In the genomic region with DNA sequence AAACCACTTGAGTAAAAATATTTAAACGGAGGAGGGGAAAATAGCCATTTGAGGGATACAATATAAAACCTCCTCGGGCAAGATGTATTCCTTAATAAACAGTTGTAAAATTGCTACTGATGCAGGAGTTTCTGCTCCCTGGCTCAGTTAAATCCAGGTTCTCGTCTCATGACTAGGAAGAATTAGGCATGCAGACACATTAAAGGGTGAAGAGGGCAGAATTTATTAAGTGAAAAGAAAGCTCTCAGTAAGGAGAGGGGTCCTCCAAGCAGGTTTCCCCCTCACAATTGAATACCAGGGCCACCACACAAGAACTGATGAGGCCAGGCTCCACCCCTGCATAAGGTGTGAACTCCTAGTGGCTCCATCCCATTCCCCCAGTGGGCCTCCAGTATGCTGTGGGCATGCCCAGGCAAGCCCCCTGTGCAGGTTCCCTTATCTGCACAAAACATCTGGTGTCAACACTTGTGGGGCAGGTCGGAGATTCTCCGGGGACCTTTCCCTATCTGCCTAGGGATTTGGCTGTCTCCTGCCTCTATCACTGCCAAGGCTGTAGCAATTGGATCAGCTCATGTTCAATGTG, we compare ENCODE assay signal across 27 cellular contexts.
A peak's percentile ranks its signal among the peaks of the same experiment; 100 is the strongest.
DNase-seq lines count a peak whose midpoint lies in the region; FAIRE-seq and TF ChIP-seq lines count a peak whose summit lies in the region.
"Had no signal": no experiment of that assay in that cellular context is flagged by ENCODE, and none has a peak within 500 bp of the region (broad histone marks: within the 10 kb centered on the region; RNA-seq: fewer than 3 reads in every experiment).

No MANE protein-coding gene starts in this region.

- no peaks in the 10 kb centered on the region for H3K36me3 ChIP-seq in astrocyte (ENCODE audit: insufficient read depth, low read length)
- H3K36me3 ChIP-seq: spleen, upper lobe of left lung had no signal

- no peak for TF ChIP-seq CTCF in astrocyte (IDR thresholded peaks at IDR 0.05; ENCODE audit: insufficient read depth, low read depth, low read length)
- no peak for TF ChIP-seq CTCF in nephron (IDR thresholded peaks at IDR 0.05; ENCODE audit: unreplicated experiment in 3 of 3)

- H3K4me3 ChIP-seq in astrocyte (ENCODE audit: insufficient read depth, low read depth, low read length) = no peak overlapping the region
- H3K4me3 ChIP-seq: spleen, upper lobe of left lung had no signal

- no peaks in the 10 kb centered on the region for H3K27me3 Mint-ChIP-seq in astrocyte (ENCODE audit: low read depth, unreplicated experiment)
- no peaks in the 10 kb centered on the region for H3K27me3 Mint-ChIP-seq in nephron (ENCODE audit: low read depth)
- H3K27me3 Mint-ChIP-seq: activated B cell treated with CpG ODN at 0.5 μM for 24 hours; activated CD8-positive, alpha-beta T cell treated with anti-CD3 and anti-CD28 coated beads for 36 hours; stimulated activated naive CD8-positive, alpha-beta T cell treated with anti-CD3 and anti-CD28 coated beads, Interleukin-15, amount 100 ng/mL, for 72 hours had no signal

- H3K4me3 Mint-ChIP-seq in astrocyte (ENCODE audit: unreplicated experiment) (no peak overlapping the region), nephron (no peak overlapping the region)
- H3K4me3 Mint-ChIP-seq: activated B cell treated with CpG ODN at 0.5 μM for 24 hours; activated CD8-positive, alpha-beta T cell treated with anti-CD3 and anti-CD28 coated beads for 36 hours; activated T-cell treated with anti-CD3 and anti-CD28 coated beads, Interleukin-2, amount 50 U/mL, for 24 hours; HFFc6; stimulated activated naive CD8-positive, alpha-beta T cell treated with anti-CD3 and anti-CD28 coated beads, Interleukin-15, amount 100 ng/mL, for 72 hours had no signal

- no peak overlapping the region for H3K4me2 ChIP-seq in astrocyte (ENCODE audit: low read length)
- H3K4me2 ChIP-seq: SK-N-SH had no signal

- H3K27ac ChIP-seq in astrocyte (ENCODE audit: low read depth, low read length) = no peak overlapping the region
- H3K27ac ChIP-seq: epithelial cell of prostate, spleen, upper lobe of left lung had no signal

- no peaks in the 10 kb centered on the region for H3K27me3 ChIP-seq in astrocyte (ENCODE audit: insufficient read depth, low read length)
- H3K27me3 ChIP-seq: upper lobe of left lung had no signal

- no peaks in the 10 kb centered on the region for H3K9me3 Mint-ChIP-seq in astrocyte (ENCODE audit: unreplicated experiment)
- peaks cover 2% of the 10 kb centered on the region for H3K9me3 Mint-ChIP-seq in nephron
- H3K9me3 Mint-ChIP-seq: activated B cell treated with CpG ODN at 0.5 μM for 24 hours; activated CD8-positive, alpha-beta T cell treated with anti-CD3 and anti-CD28 coated beads for 36 hours; activated T-cell treated with anti-CD3 and anti-CD28 coated beads, Interleukin-2, amount 50 U/mL, for 24 hours; stimulated activated naive CD8-positive, alpha-beta T cell treated with anti-CD3 and anti-CD28 coated beads, Interleukin-15, amount 100 ng/mL, for 72 hours had no signal

- no peak overlapping the region for H2AFZ ChIP-seq in astrocyte (ENCODE audit: low read depth, low read length)

- H3K9me3 ChIP-seq in astrocyte (ENCODE audit: insufficient read depth, low read depth, low read length) = no peaks in the 10 kb centered on the region
- H3K9me3 ChIP-seq: SK-N-SH, spleen, upper lobe of left lung had no signal

- H3K4me1 Mint-ChIP-seq in astrocyte (ENCODE audit: low read depth, unreplicated experiment) = peaks cover 35% of the 10 kb centered on the region
- peaks cover 60% of the 10 kb centered on the region for H3K4me1 Mint-ChIP-seq in nephron
- H3K4me1 Mint-ChIP-seq: activated B cell treated with CpG ODN at 0.5 μM for 24 hours; stimulated activated naive CD8-positive, alpha-beta T cell treated with anti-CD3 and anti-CD28 coated beads, Interleukin-15, amount 100 ng/mL, for 72 hours had no signal

- H4K20me1 ChIP-seq in astrocyte (ENCODE audit: insufficient read depth, low read length) = no peaks in the 10 kb centered on the region

- H3K36me3 Mint-ChIP-seq in astrocyte (ENCODE audit: low read depth, unreplicated experiment) (no peaks in the 10 kb centered on the region), nephron (ENCODE audit: low read depth) (no peaks in the 10 kb centered on the region)

- H3K4me1 ChIP-seq in astrocyte (ENCODE audit: insufficient read depth, low read length) = peaks cover 3% of the 10 kb centered on the region
- H3K4me1 ChIP-seq: spleen, upper lobe of left lung had no signal

- DNase-seq in DMS153 (lab: John Stamatoyannopoulos, UW) (peak; percentile 54), DMS153 treated with DMSO at 0.1 percent for 48 hours (lab: John Stamatoyannopoulos, UW; ENCODE audit: unreplicated experiment) (no peak), KBM-7 (peak; percentile 45), astrocyte (ENCODE audit: low read depth) (no peak), HTR-8/SVneo (ENCODE audit: insufficient read length, low spot score) (no peak), Kasumi-1 (lab: John Stamatoyannopoulos, UW) (no peak)
- no peak for DNase-seq in activated CD4-positive, CD25-positive, alpha-beta regulatory T cell treated with anti-CD3 and anti-CD28 coated beads, Interleukin-2, amount 50 U/mL, for 72 hours
- DNase-seq: 8988T; activated B cell treated with CpG ODN at 0.5 μM for 24 hours; activated CD8-positive, alpha-beta T cell treated with anti-CD3 and anti-CD28 coated beads for 36 hours; activated naive CD4-positive, alpha-beta T cell; activated T-cell treated with anti-CD3 and anti-CD28 coated beads, Interleukin-2, amount 50 U/mL, for 24 hours; AML-193; COR-L47; dermis blood vessel endothelial cell; foreskin fibroblast; HFFc6; MV-4-11; NCI-H2081 treated with DMSO at 0.1 percent for 48 hours; SK-N-SH; spleen; stimulated activated CD4-positive, alpha-beta T cell treated with anti-CD3 and anti-CD28 coated beads, Interleukin-4, amount 100 ng/mL, for 4 hours; stimulated activated naive CD8-positive, alpha-beta T cell treated with anti-CD3 and anti-CD28 coated beads, Interleukin-15, amount 100 ng/mL, for 72 hours; upper lobe of left lung had no signal

- H3K27ac Mint-ChIP-seq in astrocyte (ENCODE audit: unreplicated experiment) = peak overlapping the region; percentile 69
- peak overlapping the region; percentile 91 to 95 (median 93) for H3K27ac Mint-ChIP-seq in nephron
- H3K27ac Mint-ChIP-seq: activated B cell treated with CpG ODN at 0.5 μM for 24 hours; activated CD8-positive, alpha-beta T cell treated with anti-CD3 and anti-CD28 coated beads for 36 hours; activated T-cell treated with anti-CD3 and anti-CD28 coated beads, Interleukin-2, amount 50 U/mL, for 24 hours; HFFc6 had no signal

- no peak for FAIRE-seq in astrocyte (lab: Jason Lieb, UNC)
- FAIRE-seq in HTR-8/SVneo (lab: Jason Lieb, UNC) = no peak
- FAIRE-seq: G401.6 had no signal

- no peaks in the 10 kb centered on the region for H3K79me2 ChIP-seq in astrocyte (ENCODE audit: insufficient read depth, low read length)

- H3K9ac ChIP-seq in astrocyte (ENCODE audit: low read length) = no peak overlapping the region
- H3K9ac ChIP-seq: SK-N-SH had no signal

- in situ Hi-C loops in KBM-7 (cut with MboI; ENCODE audit: low pct_unique_long_range_greater_than_20kb, low sequenced_read_pairs) = no loop called here

Comparison
In these comparisons a context has a peak if more than half of its experiments do, and no peak if none do; other contexts are left out.
1. DNase-seq: peak in DMS153 (single experiment) and KBM-7 (single experiment); none in DMS153 treated with DMSO at 0.1 percent for 48 hours (single experiment), astrocyte (single experiment), activated CD4-positive, CD25-positive, alpha-beta regulatory T cell treated with anti-CD3 and anti-CD28 coated beads, Interleukin-2, amount 50 U/mL, for 72 hours (single experiment), HTR-8/SVneo (single experiment) and Kasumi-1 (0 of 2).